Comparison of ENCODE assay signal across 9 cellular contexts in genomic region chr1:228756457-228756856, GRCh38.
"Had no signal": no experiment of that assay in that cellular context is flagged by ENCODE, and none has a peak within 500 bp of the region (broad histone marks: within the 10 kb centered on the region; RNA-seq: fewer than 3 reads in every experiment).

No MANE protein-coding gene starts in this region.

- H3K4me3 ChIP-seq: GM23248, GM23338, HAP-1 had no signal

- H3K9me3 Mint-ChIP-seq: GM23338 had no signal

- H3K36me3 ChIP-seq: HAP-1 had no signal

- H3K27ac ChIP-seq: GM23248 had no signal

- H3K9ac ChIP-seq: GM23248 had no signal

- DNase-seq: GM23248, GOT3, H7, H9, HCEC 1CT, HFFc6 had no signal

- H3K4me2 ChIP-seq: GM23338 had no signal

- H3K27ac Mint-ChIP-seq: GM23338, H9, HFFc6 had no signal

- H3K4me1 ChIP-seq: HAP-1 had no signal

- H3K4me3 Mint-ChIP-seq: GM23338, H9, HFFc6 had no signal

- H3K9me3 ChIP-seq: HAP-1 had no signal

- ATAC-seq: GM23338, HCT116 had no signal
